In genomic region chr17:27452828-27453227, GRCh38 we compare ENCODE assay signal across 25 cellular contexts.
"Had no signal": no experiment of that assay in that cellular context is flagged by ENCODE, and none has a peak within 500 bp of the region (broad histone marks: within the 10 kb centered on the region; RNA-seq: fewer than 3 reads in every experiment).

No MANE protein-coding gene starts in this region.

- H3K27me3 Mint-ChIP-seq: naive B cell had no signal

- H3K27ac Mint-ChIP-seq: effector memory CD8-positive, alpha-beta T cell; memory B cell; progenitor cell of endocrine pancreas; stimulated activated naive CD8-positive, alpha-beta T cell treated with anti-CD3 and anti-CD28 coated beads, Interleukin-15, amount 100 ng/mL, for 72 hours had no signal

- H3K36me3 ChIP-seq: esophagus squamous epithelium, neutrophil, right lobe of liver, suprapubic skin, transverse colon, upper lobe of right lung, vagina had no signal

- H3K27me3 ChIP-seq: right lobe of liver, suprapubic skin, upper lobe of right lung, vagina had no signal

- H3K9me3 Mint-ChIP-seq: effector memory CD8-positive, alpha-beta T cell; memory B cell; naive B cell; natural killer cell treated with Interleukin-12 subunit alpha and Interleukin-12 subunit beta and Interleukin-15 and Interleukin-18, amount 100 ng/mL, for 72 hours; neural crest cell; stimulated activated naive CD8-positive, alpha-beta T cell treated with anti-CD3 and anti-CD28 coated beads, Interleukin-15, amount 100 ng/mL, for 72 hours had no signal

- H3K9me3 ChIP-seq: esophagus squamous epithelium, neutrophil, right lobe of liver, suprapubic skin, transverse colon, upper lobe of right lung, vagina had no signal

- H3K9ac ChIP-seq: parathyroid adenoma had no signal

- H3K4me3 Mint-ChIP-seq: effector memory CD8-positive, alpha-beta T cell; memory B cell; natural killer cell treated with Interleukin-12 subunit alpha and Interleukin-12 subunit beta and Interleukin-15 and Interleukin-18, amount 100 ng/mL, for 72 hours; neural crest cell; stimulated activated naive CD8-positive, alpha-beta T cell treated with anti-CD3 and anti-CD28 coated beads, Interleukin-15, amount 100 ng/mL, for 72 hours had no signal

- H3K4me3 ChIP-seq: esophagus squamous epithelium, lung, right lobe of liver, smooth muscle cell, suprapubic skin, transverse colon, upper lobe of right lung, vagina had no signal

- H3K36me3 Mint-ChIP-seq: memory B cell, naive B cell had no signal

- H3K4me2 ChIP-seq: smooth muscle cell had no signal

- H3K27ac ChIP-seq: esophagus squamous epithelium, neutrophil, parathyroid adenoma, right lobe of liver, suprapubic skin, transverse colon, upper lobe of right lung, vagina had no signal

- ATAC-seq: effector memory CD8-positive, alpha-beta T cell; left lobe of liver; natural killer cell treated with Interleukin-12 subunit alpha and Interleukin-12 subunit beta and Interleukin-15 and Interleukin-18, amount 100 ng/mL, for 72 hours; right lobe of liver; stimulated activated naive CD8-positive, alpha-beta T cell treated with anti-CD3 and anti-CD28 coated beads, Interleukin-15, amount 100 ng/mL, for 72 hours; upper lobe of right lung had no signal

- DNase-seq: cortex of kidney; effector memory CD8-positive, alpha-beta T cell; esophagus squamous epithelium; kidney; naive B cell; right lobe of liver; stimulated activated CD4-positive, alpha-beta T cell treated with anti-CD3 and anti-CD28 coated beads, Interleukin-12 subunit alpha, Interleukin-12 subunit beta, amount 100 ng/mL, for 4 hours; stimulated activated CD4-positive, alpha-beta T cell treated with anti-CD3 and anti-CD28 coated beads, Interleukin-1b, Interleukin-23, amount 100 ng/mL, for 48 hours; stimulated activated CD4-positive, alpha-beta T cell treated with anti-CD3 and anti-CD28 coated beads, Interleukin-4, amount 100 ng/mL, for 1 hour; stimulated activated CD8-positive, alpha-beta memory T cell treated with anti-CD3 and anti-CD28 coated beads, Interleukin-4, amount 100 ng/mL, for 48 hours; stimulated activated naive CD4-positive, alpha-beta T cell; stimulated activated naive CD8-positive, alpha-beta T cell treated with anti-CD3 and anti-CD28 coated beads, Interleukin-15, amount 100 ng/mL, for 72 hours; transverse colon; upper lobe of right lung had no signal
